ENCODE assay signal across 8 cellular contexts in genomic region chrX:103586314-103586646, GRCh38. TPM values are rescaled to one million over a fixed set of nuclear protein-coding genes. Genes with fewer than 3 reads are reported as not detected.
DNase-seq lines count a peak whose midpoint lies in the region; ATAC-seq and TF ChIP-seq lines count a peak whose summit lies in the region.

No MANE protein-coding gene starts in this region.

- H3K4me1 ChIP-seq in OCI-LY3 (ENCODE audit: low read length) = peaks cover 3% of the 10 kb centered on the region; the same call in 1 of the 2 replicates
- no peaks in the 10 kb centered on the region for H3K4me1 ChIP-seq in ectodermal cell (ENCODE audit: control insufficient read depth, insufficient read depth, low read length)
- H3K4me1 ChIP-seq in mucosa of descending colon (ENCODE audit: low read depth) = no peaks in the 10 kb centered on the region

- 0 out of 2 replicates have a peak, but pooled peaks cover 2% of the 10 kb centered on the region for H3K79me2 ChIP-seq in OCI-LY3 (ENCODE audit: low read length)

- H3K9me3 ChIP-seq in OCI-LY3 (ENCODE audit: insufficient read depth, low read length) = no peaks in the 10 kb centered on the region
- no peaks in the 10 kb centered on the region for H3K9me3 ChIP-seq in ectodermal cell (ENCODE audit: control insufficient read depth, low read length)
- no peaks in the 10 kb centered on the region for H3K9me3 ChIP-seq in mucosa of descending colon

- 16 to 23% methylated on average over 5 of the region's 5 CpGs for WGBS in ectodermal cell, 2 experiments

- DNase-seq in mucosa of descending colon (peak in 2 of 3 donors; percentile 30 to 43), occipital lobe (lab: John Stamatoyannopoulos, UW) (no peak), NCI-H146 treated with DMSO at 0.1 percent for 48 hours (lab: John Stamatoyannopoulos, UW; ENCODE audit: unreplicated experiment) (no peak)

- no peak overlapping the region for H3K9ac ChIP-seq in OCI-LY3 (ENCODE audit: low read length)

- H3K27me3 ChIP-seq in OCI-LY3 (ENCODE audit: low read depth, low read length) (no peaks in the 10 kb centered on the region), ectodermal cell (ENCODE audit: control insufficient read depth, insufficient read depth, low read length, poor library complexity, severe bottlenecking) (no peaks in the 10 kb centered on the region)

- H3K4me3 ChIP-seq in OCI-LY3 (ENCODE audit: low read length) (peak overlapping the region; percentile 98), ectodermal cell (ENCODE audit: insufficient read depth, low read depth, low read length) (peak overlapping the region; percentile 63), mucosa of descending colon (peak overlapping the region; percentile 32)

- H3K27ac ChIP-seq in OCI-LY3 (ENCODE audit: low read length) = no peak overlapping the region
- no peak overlapping the region for H3K27ac ChIP-seq in ectodermal cell (ENCODE audit: insufficient read depth, low read depth, low read length, poor library complexity, severe bottlenecking)

- no peaks in the 10 kb centered on the region for H4K20me1 ChIP-seq in OCI-LY3 (ENCODE audit: insufficient read depth, low read length)

- ATAC-seq in GM21447 (IDR thresholded peaks at IDR 0.05; ENCODE audit: unreplicated experiment) (peak; percentile 24), mucosa of descending colon (peak; percentile 61), HG03571 (IDR thresholded peaks at IDR 0.05; ENCODE audit: unreplicated experiment) (no peak), GM18870 (IDR thresholded peaks at IDR 0.05; ENCODE audit: unreplicated experiment) (no peak)

- H3K4me2 ChIP-seq in OCI-LY3 (ENCODE audit: low read length) = peak overlapping the region; percentile 83

- H2AFZ ChIP-seq in OCI-LY3 (ENCODE audit: low read depth, low read length) = no peak overlapping the region

- H3K36me3 ChIP-seq in OCI-LY3 (replicated peaks; ENCODE audit: low read depth, low read length) (no peaks in the 10 kb centered on the region), ectodermal cell (ENCODE audit: control insufficient read depth, insufficient read depth, low read length) (no peaks in the 10 kb centered on the region), mucosa of descending colon (ENCODE audit: low read depth) (no peaks in the 10 kb centered on the region)

- intact Hi-C loops in mucosa of descending colon (cut with DNase I, micrococcal nuclease) = no loop called here

- no peak for TF ChIP-seq CTCF in OCI-LY3 (IDR thresholded peaks at IDR 0.05; ENCODE audit: low read depth, low read length)
- TF ChIP-seq CTCF in mucosa of descending colon (IDR thresholded peaks at IDR 0.05) = no peak

RNA-seq across cellular contexts. Expression of gene TCEAL4, which starts 1.0 kb away (rescaled TPM):
- 60.8 TPM for polyA plus RNA-seq in ectodermal cell (2013, experiment 1 of 4)
- 57.2 TPM for polyA plus RNA-seq in ectodermal cell (2013, experiment 2 of 4)
- polyA plus RNA-seq in ectodermal cell (2013, experiment 3 of 4) = 52.1 TPM
- 58.0 TPM for polyA plus RNA-seq in ectodermal cell (2013, experiment 4 of 4)
- total RNA-seq in mucosa of descending colon (10 to 100 TPM in 2 of 3 donors, 1 to 10 TPM in 1; 8.7 to 68.0 (median 28.6) TPM), occipital lobe (44.9 TPM)

RNA-seq across cellular contexts. Expression of gene TCEAL3, which starts 21.5 kb away (rescaled TPM):
- 17.2 TPM for polyA plus RNA-seq in ectodermal cell (2013, experiment 1 of 4)
- polyA plus RNA-seq in ectodermal cell (2013, experiment 2 of 4) = 16.4 TPM
- polyA plus RNA-seq in ectodermal cell (2013, experiment 3 of 4) = 10.9 TPM
- 12.8 TPM for polyA plus RNA-seq in ectodermal cell (2013, experiment 4 of 4)
- 10 to 100 TPM in 1 of 3 donors, 1 to 10 TPM in 2; 3.3 to 29.7 (median 9.6) TPM for total RNA-seq in mucosa of descending colon
- 11.5 TPM for total RNA-seq in occipital lobe

RNA-seq across cellular contexts. Expression of gene TCEAL1, which starts 42.5 kb away (rescaled TPM):
- 8.5 TPM for polyA plus RNA-seq in ectodermal cell (2013, experiment 1 of 4)
- polyA plus RNA-seq in ectodermal cell (2013, experiment 2 of 4) = 8.5 TPM
- 11.2 TPM for polyA plus RNA-seq in ectodermal cell (2013, experiment 3 of 4)
- polyA plus RNA-seq in ectodermal cell (2013, experiment 4 of 4) = 12.0 TPM
- total RNA-seq in mucosa of descending colon = 10 to 100 TPM in 2 of 3 donors, 1 to 10 TPM in 1; 7.2 to 44.0 (median 19.3) TPM
- total RNA-seq in occipital lobe = 57.2 TPM

Comparison
In these comparisons a context has a peak if more than half of its experiments do, and no peak if none do; other contexts are left out.
1. ATAC-seq: peak in GM21447 (single experiment) and mucosa of descending colon (single experiment); none in HG03571 (single experiment) and GM18870 (single experiment).
2. H3K4me3 ChIP-seq: peak in every context shown above with its lines; median percentile 98 in OCI-LY3; 63 in ectodermal cell; 32 in mucosa of descending colon.
3. DNase-seq: peak in mucosa of descending colon (2 of 3); none in occipital lobe (single experiment) and NCI-H146 treated with DMSO at 0.1 percent for 48 hours (single experiment).